ENCODE assay signal across 8 cellular contexts in genomic region chr6:31546962-31547726, GRCh38. TPM values are rescaled to one million over a fixed set of nuclear protein-coding genes. Genes with fewer than 3 reads are reported as not detected.
DNase-seq lines count a peak whose midpoint lies in the region; ATAC-seq and TF ChIP-seq lines count a peak whose summit lies in the region.

Gene NFKBIL1, plus strand, starts transcription at chr6:31547608. Its CDS starts 87 bp downstream, at chr6:31547695.

- TF ChIP-seq POLR2A in GM18526 (IDR thresholded peaks at IDR 0.05; ENCODE audit: extremely low read depth, insufficient read length) (peak; percentile 49), spleen (IDR thresholded peaks at IDR 0.05) (no peak)

- peak; percentile 56 for ATAC-seq in HG03196 (IDR thresholded peaks at IDR 0.05; ENCODE audit: unreplicated experiment)

- peak within 1 kb of the TSS; percentile 69 to 92 (median 87) for H3K27ac ChIP-seq in spleen

- DNase-seq in 8988T (peak; percentile 73), NCI-H345 treated with DMSO at 0.1 percent for 48 hours (lab: John Stamatoyannopoulos, UW; ENCODE audit: unreplicated experiment) (peak; percentile 98), iris pigment epithelial cell (ENCODE audit: low read depth) (peak; percentile 97), spleen (peak; percentile 97)
- DNase-seq in activated CD4-positive, CD25-positive, alpha-beta regulatory T cell treated with anti-CD3 and anti-CD28 coated beads, Interleukin-2, amount 50 U/mL, for 16 hours (ENCODE audit: low read depth, low spot score) = peak; percentile 81
- peak; percentile 84 for DNase-seq in central memory CD4-positive, alpha-beta T cell

- peak within 1 kb of the TSS; percentile 34 to 73 (median 40) for H3K4me3 ChIP-seq in spleen

- intact Hi-C loops in spleen (cut with DNase I; ENCODE audit: low total_unique reads) = loop anchor here (2.0 kb wide), 1 partner anchor 52 kb away; no protein-coding TSS in a partner anchor

- H3K4me1 ChIP-seq in spleen = peaks cover 23 to 76% (median 62%) of the 10 kb centered on the region in 6 donors

- 0 to 1% (median 1%) methylated on average over 25 of the region's 25 CpGs for WGBS in spleen, 5 donors

- H3K27me3 ChIP-seq in spleen (replicated peaks in 1 of 7) = no peaks in the 10 kb centered on the region

- H3K9me3 ChIP-seq in spleen = no peaks in the 10 kb centered on the region

- TF ChIP-seq CTCF in spleen (IDR thresholded peaks at IDR 0.05 in 8 of 11, conservative IDR thresholded peaks at IDR 0.05 in 3 of 11) = peak in 2 of 11 experiments; percentile 7 to 11

- peaks cover 0 to 25% (median 5%) of the 10 kb centered on the region in 6 donors for H3K36me3 ChIP-seq in spleen

RNA-seq across cellular contexts. Expression of gene NFKBIL1, which starts in this region (rescaled TPM):
- total RNA-seq in spleen = 10 to 100 TPM; 11.0 to 36.3 (median 19.4) TPM
- 10 to 100 TPM; 16.9 to 24.2 (median 19.3) TPM for polyA plus RNA-seq in spleen

Comparison
In these comparisons a context has a peak if more than half of its experiments do, and no peak if none do; other contexts are left out.
1. Peak in every context shown above with its lines: DNase-seq, ATAC-seq, H3K4me3 ChIP-seq and H3K27ac ChIP-seq.